ENCODE assay signal across 7 cellular contexts in the genomic region with DNA sequence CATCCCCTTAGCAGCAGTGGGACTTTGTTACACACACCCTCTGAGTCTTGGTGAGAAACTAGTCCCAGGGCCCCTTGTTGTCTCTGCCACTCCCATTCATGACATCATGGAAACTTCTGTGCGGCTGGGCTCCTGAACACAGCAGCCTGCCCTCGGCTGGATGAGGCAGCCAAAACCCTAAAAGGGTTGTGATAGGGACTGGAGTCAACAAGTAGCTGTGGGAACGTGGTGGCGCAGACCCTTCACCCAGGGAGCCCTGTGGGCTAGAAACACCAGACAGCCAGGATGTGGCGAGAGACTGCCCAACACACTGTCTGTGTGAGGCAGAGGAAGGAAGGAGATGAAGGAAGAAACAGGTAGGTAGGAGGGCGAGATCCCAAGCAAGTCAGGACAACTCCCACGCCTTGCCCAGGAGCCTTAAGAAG. TPM values are rescaled to one million over a fixed set of nuclear protein-coding genes. Genes with fewer than 3 reads are reported as not detected.
DNase-seq lines count a peak whose midpoint lies in the region; ATAC-seq and TF ChIP-seq lines count a peak whose summit lies in the region.

No MANE protein-coding gene starts in this region.

- POLR2A ChIA-PET in PC-3 (lab: Charles Lee; ENCODE audit: unreplicated experiment) = no interaction called here

- peaks cover 26% of the 10 kb centered on the region for H3K27me3 Mint-ChIP-seq in type B pancreatic cell

- peak; percentile 48 for DNase-seq in NK-92 (lab: John Stamatoyannopoulos, UW; ENCODE audit: unreplicated experiment)
- DNase-seq in activated T-cell treated with anti-CD3 and anti-CD28 coated beads, Interleukin-2, amount 50 U/mL, for 48 hours = peak; percentile 88
- no peak for DNase-seq in lower lobe of right lung
- no peak for DNase-seq in type B pancreatic cell (ENCODE audit: extremely low spot score, unreplicated experiment)
- no peak for DNase-seq in DMS153 treated with DMSO at 0.1 percent for 48 hours (lab: John Stamatoyannopoulos, UW; ENCODE audit: unreplicated experiment)
- no peak for DNase-seq in PC-3

- H3K27ac Mint-ChIP-seq in type B pancreatic cell = peak overlapping the region; percentile 27

- H3K9me3 Mint-ChIP-seq in type B pancreatic cell = no peaks in the 10 kb centered on the region

- ATAC-seq in lower lobe of right lung = peak; percentile 59 to 68
- ATAC-seq in HG03460 (IDR thresholded peaks at IDR 0.05; ENCODE audit: unreplicated experiment) = no peak
- no peak for ATAC-seq in PC-3

- no peak overlapping the region for H2AFZ ChIP-seq in PC-3 (ENCODE audit: low read length)

- intact Hi-C loops in lower lobe of right lung (cut with DNase I) (no loop called here), PC-3 (cut with micrococcal nuclease) (no loop called here)

- H3K9me3 ChIP-seq in lower lobe of right lung (no peaks in the 10 kb centered on the region), PC-3 (ENCODE audit: low read length) (no peaks in the 10 kb centered on the region)

- H3K4me3 Mint-ChIP-seq in type B pancreatic cell = no peak overlapping the region

- no peaks in the 10 kb centered on the region for H3F3A ChIP-seq in PC-3 (ENCODE audit: low read length, unreplicated experiment)

- H3K36me3 Mint-ChIP-seq in type B pancreatic cell = no peaks in the 10 kb centered on the region

- no peaks in the 10 kb centered on the region for H3K27me3 ChIP-seq in lower lobe of right lung (ENCODE audit: low read depth)
- H3K27me3 ChIP-seq in PC-3 (ENCODE audit: low read length) = no peaks in the 10 kb centered on the region

- H3K4me2 ChIP-seq in PC-3 (ENCODE audit: low read length) = no peak overlapping the region

- BruUV-seq in PC-3 (replicated peaks; lab: Mats Ljungman, UMichigan) = no TSS peak

- H3K36me3 ChIP-seq in lower lobe of right lung = no peaks in the 10 kb centered on the region
- H3K36me3 ChIP-seq in PC-3 (ENCODE audit: low read depth, low read length) = no peaks in the 10 kb centered on the region

- H3K27ac ChIP-seq in lower lobe of right lung (peak overlapping the region; percentile 18), PC-3 (ENCODE audit: low read length) (no peak overlapping the region)

- H3K4me1 ChIP-seq in lower lobe of right lung (no peaks in the 10 kb centered on the region), PC-3 (ENCODE audit: insufficient read depth, low read length) (no peaks in the 10 kb centered on the region)

- H4K20me1 ChIP-seq in PC-3 (ENCODE audit: low read length) = no peaks in the 10 kb centered on the region

- H3K79me2 ChIP-seq in PC-3 (ENCODE audit: low read length) = no peaks in the 10 kb centered on the region

- no peaks in the 10 kb centered on the region for H3K9me2 ChIP-seq in PC-3 (replicated peaks; ENCODE audit: low read length)

- no peaks in the 10 kb centered on the region for H3K4me1 Mint-ChIP-seq in type B pancreatic cell (ENCODE audit: unreplicated experiment)

- TF ChIP-seq CTCF in lower lobe of right lung (IDR thresholded peaks at IDR 0.05) = no peak
- no peak for TF ChIP-seq CTCF in type B pancreatic cell (conservative IDR thresholded peaks at IDR 0.05)
- TF ChIP-seq CTCF in PC-3 (conservative IDR thresholded peaks at IDR 0.05; ENCODE audit: low read depth, low read length) = no peak

- H3K9ac ChIP-seq in PC-3 (ENCODE audit: low read length) = no peak overlapping the region

- CTCF ChIA-PET in PC-3 (lab: Charles Lee) = no interaction called here

- H3K4me3 ChIP-seq in lower lobe of right lung = no peak overlapping the region
- no peak overlapping the region for H3K4me3 ChIP-seq in PC-3 (ENCODE audit: low read length)

RNA-seq across cellular contexts. Expression of a gene that starts 3.9 kb away (rescaled TPM):
- total RNA-seq in lower lobe of right lung = 7.4 TPM
- not detected in 2 replicates for total RNA-seq in type B pancreatic cell (ENCODE audit: low replicate concordance)
- not detected in 2 replicates for total RNA-seq in PC-3 (2014; rRNA removed)

RNA-seq across cellular contexts. Expression of a gene that starts 5.5 kb away (rescaled TPM):
- total RNA-seq in lower lobe of right lung = 4.0 TPM
- total RNA-seq in type B pancreatic cell (ENCODE audit: low replicate concordance) = 0.21 TPM in 1 of 2 replicates, not detected in the other
- not detected in 2 replicates for total RNA-seq in PC-3 (2014; rRNA removed)

RNA-seq across cellular contexts. Expression of a gene that starts 20.8 kb away (rescaled TPM):
- total RNA-seq in lower lobe of right lung = 40.8 TPM
- 42.5 and 43.6 TPM in 2 replicates for total RNA-seq in type B pancreatic cell (ENCODE audit: low replicate concordance)
- 51.7 and 56.4 TPM in 2 replicates for total RNA-seq in PC-3 (2014; rRNA removed)

RNA-seq across cellular contexts. Expression of a gene that starts 34.1 kb away (rescaled TPM):
- total RNA-seq in lower lobe of right lung = 9.9 TPM
- total RNA-seq in type B pancreatic cell (ENCODE audit: low replicate concordance) = not detected in 2 replicates
- total RNA-seq in PC-3 (2014; rRNA removed) = not detected in 2 replicates

Comparison
In these comparisons a context has a peak if more than half of its experiments do, and no peak if none do; other contexts are left out.
1. DNase-seq: peak in NK-92 (single experiment) and activated T-cell treated with anti-CD3 and anti-CD28 coated beads, Interleukin-2, amount 50 U/mL, for 48 hours (2 of 2); none in lower lobe of right lung (single experiment), type B pancreatic cell (single experiment), DMS153 treated with DMSO at 0.1 percent for 48 hours (single experiment) and PC-3 (single experiment).
2. ATAC-seq: peak in lower lobe of right lung (2 of 2); none in HG03460 (single experiment) and PC-3 (single experiment).